13 cellular contexts compared by ENCODE assay signal in the genomic region with DNA sequence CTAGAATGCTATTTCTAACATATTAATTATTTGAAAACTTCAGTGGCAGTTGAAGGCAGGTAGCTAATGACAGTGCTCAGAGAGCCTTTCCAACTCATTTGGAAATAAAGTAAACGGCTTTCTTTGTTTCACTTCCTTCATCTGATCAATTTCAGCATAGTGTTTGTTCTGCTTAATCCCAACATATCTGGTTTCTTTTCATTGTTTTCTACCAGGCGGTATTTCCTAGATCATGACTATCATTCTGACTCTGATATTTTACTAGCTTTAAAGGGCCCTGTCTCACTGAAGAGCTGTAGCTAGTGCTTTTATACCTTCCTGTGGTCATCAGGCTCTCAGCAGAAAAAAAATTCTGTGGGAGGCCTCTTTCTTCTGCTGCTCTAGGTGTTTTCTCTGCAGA.
A peak's percentile ranks its signal among the peaks of the same experiment; 100 is the strongest.
DNase-seq lines count a peak whose midpoint lies in the region; ATAC-seq, FAIRE-seq and TF ChIP-seq lines count a peak whose summit lies in the region.
"Had no signal": no experiment of that assay in that cellular context is flagged by ENCODE, and none has a peak within 500 bp of the region (broad histone marks: within the 10 kb centered on the region; RNA-seq: fewer than 3 reads in every experiment).

No MANE protein-coding gene starts in this region.

- H3K27me3 ChIP-seq in GM12878 (replicated peaks in 1 of 2; ENCODE audit: control insufficient read depth in 2 of 2, insufficient read depth in 2 of 2, low read length in 1 of 2), result no peaks in the 10 kb centered on the region
- no peaks in the 10 kb centered on the region for H3K27me3 ChIP-seq in Peyer's patch

- CTCF ChIA-PET in GM12878 (lab: Yijun Ruan, JAX) (interaction anchor here (0.6 to 1.5 kb wide), 6 partner anchors 12 to 770 kb away, joined by 3 to 4 read pairs (median 4); no protein-coding TSS in a partner anchor), HEK293T (lab: Yijun Ruan, JAX) (interaction anchor here (0.8 to 2.5 kb wide), 4 partner anchors 11 to 166 kb away, joined by 3 to 14 read pairs (median 4); no protein-coding TSS in a partner anchor)

- POLR2A ChIA-PET in GM12878 (lab: Charles Lee) (no interaction called here), HEK293T (lab: Yijun Ruan, JAX) (no interaction called here)

- H3K4me3 ChIP-seq in GM12878, result no peak overlapping the region; the same call in 1 of the 2 replicates
- H3K4me3 ChIP-seq in foreskin fibroblast (ENCODE audit: low read depth in 1 of 2, low read length in 2 of 2), result no peak overlapping the region
- H3K4me3 ChIP-seq in Peyer's patch, result no peak overlapping the region

- ATAC-seq in GM18867 (IDR thresholded peaks at IDR 0.05; ENCODE audit: unreplicated experiment) (peak; percentile 80), GM21737 (IDR thresholded peaks at IDR 0.05; ENCODE audit: unreplicated experiment) (peak; percentile 77), HG03354 (IDR thresholded peaks at IDR 0.05; ENCODE audit: poor library complexity, severe bottlenecking, unreplicated experiment) (peak; percentile 69), GM12878 (peak; percentile 91)

- peak overlapping the region; percentile 78 for H3K4me2 ChIP-seq in GM12878 (ENCODE audit: control insufficient read depth, insufficient read depth)

- H3K27ac ChIP-seq in GM12878 (ENCODE audit: control insufficient read depth, insufficient read depth), result peak overlapping the region; percentile 30; the same call in 1 of the 2 replicates
- H3K27ac ChIP-seq in Peyer's patch, result no peak overlapping the region

- in situ Hi-C loops in GM12878 (cut with MboI), result no loop called here

- peak; percentile 70 for FAIRE-seq in GM12878 (lab: Jason Lieb, UNC)

- intact Hi-C loops in GM12878 (cut with micrococcal nuclease; ENCODE audit: unreplicated experiment), result loop anchor here (5.0 kb wide), 1 partner anchor 35 kb away; no protein-coding TSS in a partner anchor

- TF ChIP-seq EP300 in GM12878 (IDR thresholded peaks at IDR 0.05; ENCODE audit: borderline replicate concordance in 1 of 2, control insufficient read depth in 1 of 2, low read depth in 2 of 2, low read length in 2 of 2), result peak; percentile 47 to 54; a peak in 1 of 4 replicates

- 0 out of 2 replicates have a peak, but pooled peaks have one; percentile 7 for TF ChIP-seq RAD21 in GM12878 (IDR thresholded peaks at IDR 0.05; ENCODE audit: insufficient read depth, low read depth, low read length)

- TF ChIP-seq CTCF in GM12878 (IDR thresholded peaks at IDR 0.05 in 2 of 3, conservative IDR thresholded peaks at IDR 0.05 in 1 of 3; ENCODE audit: control insufficient read depth in 2 of 3, extremely low read depth in 1 of 3, insufficient read depth in 1 of 3, low read depth in 3 of 3, low read length in 3 of 3), result no peak
- no peak for TF ChIP-seq CTCF in foreskin fibroblast (IDR thresholded peaks at IDR 0.05; ENCODE audit: low read depth, low read length)
- no peak for TF ChIP-seq CTCF in Peyer's patch (IDR thresholded peaks at IDR 0.05)

- no peaks in the 10 kb centered on the region for H3K79me2 ChIP-seq in GM12878 (ENCODE audit: control insufficient read depth, insufficient read depth, low read length)

- no peak overlapping the region for H3K9ac ChIP-seq in GM12878 (ENCODE audit: control insufficient read depth, insufficient read depth, low read length)

- SMC1A ChIA-PET in GM12878 (lab: Charles Lee; ENCODE audit: uncharacterized antibody, unreplicated experiment), result interaction anchor here (0.6 to 2.3 kb wide), 6 partner anchors 10 to 102 kb away, joined by 3 to 12 read pairs (median 3); no protein-coding TSS in a partner anchor

- H4K20me1 ChIP-seq in GM12878 (ENCODE audit: control insufficient read depth, insufficient read depth), result no peaks in the 10 kb centered on the region

- BruUV-seq in GM12878 (replicated peaks; lab: Mats Ljungman, UMichigan), result no TSS peak

- DNase-seq in GM12878 (ENCODE audit: low read depth, low spot score) (peak; percentile 42), HEK293T (ENCODE audit: extremely low spot score) (no peak), H4 (ENCODE audit: low spot score) (no peak), foreskin fibroblast (no peak), Peyer's patch (no peak)
- DNase-seq: activated naive CD4-positive, alpha-beta T cell treated with anti-CD3 and anti-CD28 coated beads, Interleukin-2, amount 10 ng/mL, durations not matched to agents 7 days and 5 days; DMS79; effector memory CD4-positive, alpha-beta T cell; NCI-H446 treated with DMSO at 0.1 percent for 48 hours; T1000 had no signal

- H2AFZ ChIP-seq in GM12878 (ENCODE audit: control insufficient read depth, low read depth, low read length), result peak overlapping the region; percentile 28; the same call in 1 of the 2 replicates

- H3K4me1 ChIP-seq in GM12878 (ENCODE audit: control insufficient read depth, insufficient read depth, low read length), result peaks cover 10% of the 10 kb centered on the region
- H3K4me1 ChIP-seq in Peyer's patch, result no peaks in the 10 kb centered on the region

- H3K9me3 ChIP-seq in GM12878 (replicated peaks; ENCODE audit: control insufficient read depth, insufficient read depth, low read length) (no peaks in the 10 kb centered on the region; the same call in 2 of the 3 replicates), Peyer's patch (no peaks in the 10 kb centered on the region)

- no peaks in the 10 kb centered on the region for H3K36me3 ChIP-seq in GM12878 (ENCODE audit: control insufficient read depth in 2 of 2, insufficient read depth in 2 of 2, low read length in 1 of 2)
- H3K36me3 ChIP-seq in Peyer's patch, result no peaks in the 10 kb centered on the region

- WGBS in GM12878 (ENCODE audit: insufficient coverage, insufficient replicate concordance, low lambda C conversion rate, missing lambda C conversion rate), result 0% methylated on average over 2 of the region's 2 CpGs

- TF ChIP-seq POLR2A in GM12878 (IDR thresholded peaks at IDR 0.05; ENCODE audit: low read depth, low read length) (no peak), Peyer's patch (IDR thresholded peaks at IDR 0.05) (no peak)

- RAD21 ChIA-PET in GM12878 (lab: Charles Lee; ENCODE audit: unreplicated experiment), result interaction anchor here (0.9 to 1.6 kb wide), 7 partner anchors 11 to 351 kb away, joined by 3 to 5 read pairs (median 3); no protein-coding TSS in a partner anchor

TF ChIP-seq in GM12878, 131 proteins besides CTCF, POLR2A, EP300 and RAD21 (continues in another document):
- peak; percentile 11; the same call in 1 of the 2 replicates for TF ChIP-seq PAX5 (IDR thresholded peaks at IDR 0.05; ENCODE audit: borderline replicate concordance, low read depth, low read length)
- peak; percentile 54; the same call in 1 of the 2 replicates for TF ChIP-seq BCL11A (IDR thresholded peaks at IDR 0.05; ENCODE audit: low read depth, low read length)
- TF ChIP-seq NFIC (IDR thresholded peaks at IDR 0.05; ENCODE audit: low read depth, low read length), result peak; percentile 92
- no peak for TF ChIP-seq RCOR1 (conservative IDR thresholded peaks at IDR 0.05; ENCODE audit: low read depth, low read length)
- TF ChIP-seq IKZF1 (conservative IDR thresholded peaks at IDR 0.05), result peak; percentile 60
- TF ChIP-seq IRF4 (IDR thresholded peaks at IDR 0.05; ENCODE audit: low read depth, low read length), result peak; percentile 60; the same call in 1 of the 2 replicates
- no peak for TF ChIP-seq ZNF274 (IDR thresholded peaks at IDR 0.05; ENCODE audit: insufficient read depth, insufficient read length)
- TF ChIP-seq PML (IDR thresholded peaks at IDR 0.05; ENCODE audit: low read length), result no peak
- no peak; the same call in 1 of the 2 replicates for TF ChIP-seq CREB1 (IDR thresholded peaks at IDR 0.05; ENCODE audit: low read depth)
- no peak for TF ChIP-seq KAT2A (conservative IDR thresholded peaks at IDR 0.05; ENCODE audit: control insufficient read depth, low read depth, low read length)
- TF ChIP-seq RFX5 (IDR thresholded peaks at IDR 0.05; ENCODE audit: low read depth, low read length), result no peak
- TF ChIP-seq RAD51 (IDR thresholded peaks at IDR 0.05), result no peak
- TF ChIP-seq SREBF1 (IDR thresholded peaks at IDR 0.05; ENCODE audit: low read length), result no peak

TF ChIP-seq in HEK293T, 16 proteins besides CTCF, POLR2A, EP300 and RAD21:
- TF ChIP-seq FOXM1 (IDR thresholded peaks at IDR 0.05; ENCODE audit: borderline replicate concordance) (no peak), ELF4 (IDR thresholded peaks at IDR 0.05) (no peak), PKNOX1 (IDR thresholded peaks at IDR 0.05) (no peak), TARDBP (IDR thresholded peaks at IDR 0.05) (no peak), BHLHE40 (IDR thresholded peaks at IDR 0.05; ENCODE audit: borderline replicate concordance) (no peak), FOXK2 (IDR thresholded peaks at IDR 0.05) (no peak)
